ENCODE assay signal across 33 cellular contexts in the genomic region with DNA sequence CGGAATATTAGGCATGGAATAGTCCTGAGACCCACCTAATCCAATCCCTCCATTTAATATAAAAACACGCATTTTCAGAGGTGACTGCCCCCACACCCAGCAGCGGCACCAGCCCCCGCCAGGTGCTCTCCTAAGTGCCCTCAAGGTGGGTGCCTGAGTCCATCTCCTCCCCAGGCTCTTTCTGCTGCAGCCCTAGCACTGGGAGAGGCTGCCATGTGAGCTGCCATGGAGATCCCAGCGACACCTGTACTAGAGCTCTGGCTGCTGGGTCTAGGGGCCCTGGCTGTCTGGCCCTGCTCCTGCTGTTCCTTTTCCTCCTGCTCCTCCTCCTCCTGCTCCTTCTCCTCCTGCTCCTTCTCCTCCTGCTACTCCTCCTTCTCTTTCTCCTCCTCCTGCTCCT.
"Had no signal": no experiment of that assay in that cellular context is flagged by ENCODE, and none has a peak within 500 bp of the region (broad histone marks: within the 10 kb centered on the region; RNA-seq: fewer than 3 reads in every experiment).

No MANE protein-coding gene starts in this region.

- H3K27ac ChIP-seq: brain microvascular endothelial cell, Peyer's patch, SJSA1 had no signal

- H3K27me3 ChIP-seq: brain microvascular endothelial cell, MG63, Peyer's patch, SJSA1 had no signal

- H3K9ac ChIP-seq: SK-N-SH had no signal

- FAIRE-seq: TTC549 had no signal

- H3K36me3 ChIP-seq: brain microvascular endothelial cell, MG63, Peyer's patch, SJSA1 had no signal

- ATAC-seq: activated CD8-positive, alpha-beta T cell treated with anti-CD3 and anti-CD28 coated beads for 36 hours; activated T-cell treated with anti-CD3 and anti-CD28 coated beads, Interleukin-2, amount 50 U/mL, for 72 hours; activated T-helper 17 cell treated with anti-CD3 and anti-CD28 coated beads, Interleukin-2, amount 50 U/mL, for 72 hours had no signal

- H3K9me3 ChIP-seq: Peyer's patch, SJSA1, SK-N-SH had no signal

- H3K4me2 ChIP-seq: SK-N-SH had no signal

- H3K4me1 ChIP-seq: Peyer's patch had no signal

- DNase-seq: activated CD4-positive, alpha-beta T cell treated with anti-CD3 and anti-CD28 coated beads, Interleukin-2, amount 10 ng/mL, durations not matched to agents 24 days and 14 days; activated CD4-positive, alpha-beta T cell treated with anti-CD3 and anti-CD28 coated beads, Interleukin-2, amount 50 U/mL, for 4 hours; activated CD8-positive, alpha-beta T cell treated with anti-CD3 and anti-CD28 coated beads for 36 hours; activated effector memory CD4-positive, alpha-beta T cell treated with anti-CD3 and anti-CD28 coated beads, Interleukin-2, amount 50 U/mL, for 16 hours; activated naive CD4-positive, alpha-beta T cell; activated naive CD4-positive, alpha-beta T cell treated with anti-CD3 and anti-CD28 coated beads, Interleukin-2, amount 50 U/mL, for 16 hours; activated naive CD8-positive, alpha-beta T cell treated with anti-CD3 and anti-CD28 coated beads for 36 hours; activated T-cell treated with anti-CD3 and anti-CD28 coated beads, Interleukin-2, amount 50 U/mL, for 1 hour; activated T-cell treated with anti-CD3 and anti-CD28 coated beads, Interleukin-2, amount 50 U/mL, for 72 hours; amniotic stem cell; aorta; brain microvascular endothelial cell; central memory CD4-positive, alpha-beta T cell; Kasumi-1; MG63; NCI-H1092 treated with DMSO at 0.1 percent for 48 hours; NCI-H1417; NCI-H146; NCI-H187; NCI-H2029 treated with DMSO at 0.1 percent for 48 hours; NCI-H2171 treated with DMSO at 0.1 percent for 48 hours; NCI-H2227 treated with DMSO at 0.1 percent for 48 hours; NCI-H446; NCI-H510A treated with DMSO at 0.1 percent for 48 hours; NCI-H526 treated with DMSO at 0.1 percent for 48 hours; NCI-H774; Peyer's patch; RPMI8226; SHP77 treated with DMSO at 0.1 percent for 48 hours; SK-N-SH had no signal

- H3K4me3 ChIP-seq: MG63, Peyer's patch, SJSA1 had no signal
